In the genomic region with DNA sequence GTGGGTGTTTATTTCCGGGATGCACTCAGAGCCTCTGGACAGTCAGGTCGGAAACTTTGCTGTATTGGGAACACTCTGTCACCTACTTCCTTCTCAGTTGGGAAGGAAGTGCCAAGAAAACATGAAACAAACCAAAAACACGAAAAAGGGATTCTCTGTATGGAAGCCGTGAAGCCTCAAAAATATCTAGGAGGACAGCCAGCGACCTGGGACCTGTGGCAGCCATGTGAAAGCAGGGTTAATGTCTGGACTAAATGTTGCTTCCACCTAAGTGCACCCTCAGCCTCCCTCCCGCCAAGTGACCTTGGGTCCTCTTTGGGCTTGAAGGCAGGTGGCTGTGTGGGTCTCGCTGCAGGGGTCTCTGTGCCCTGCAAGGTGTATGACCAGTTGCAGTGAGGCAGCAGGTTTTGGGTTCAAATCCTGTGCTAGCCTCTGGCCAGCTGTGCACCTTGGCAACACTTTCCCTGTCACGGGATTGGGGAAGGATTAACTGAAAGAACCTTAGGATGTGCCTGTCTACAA, we compare ENCODE assay signal across 8 cellular contexts. TPM values are rescaled to one million over a fixed set of nuclear protein-coding genes. Genes with fewer than 3 reads are reported as not detected.
A peak's percentile ranks its signal among the peaks of the same experiment; 100 is the strongest.
DNase-seq lines count a peak whose midpoint lies in the region; ATAC-seq, FAIRE-seq and TF ChIP-seq lines count a peak whose summit lies in the region.

No MANE protein-coding gene starts in this region.

- no peak for FAIRE-seq in kidney (lab: Jason Lieb, UNC)

- H3K4me3 ChIP-seq in kidney (ENCODE audit: low read length in 2 of 2): peak overlapping the region; percentile 79 to 96

- H3K27ac ChIP-seq in adipose tissue (ENCODE audit: low read depth, low read length) (peak overlapping the region; percentile 42), kidney (ENCODE audit: low read depth in 2 of 2, low read length in 2 of 2) (peak overlapping the region; percentile 91 to 95)

- H3K36me3 Mint-ChIP-seq in activated T-cell treated with anti-CD3 and anti-CD28 coated beads, Interleukin-2, amount 50 U/mL, for 4 hours (ENCODE audit: insufficient read depth): no peaks in the 10 kb centered on the region

- peaks cover 23% of the 10 kb centered on the region for H3K4me1 Mint-ChIP-seq in activated T-cell treated with anti-CD3 and anti-CD28 coated beads, Interleukin-2, amount 50 U/mL, for 4 hours (ENCODE audit: low read depth)

- 15 to 23% (median 19%) methylated on average over 8 of the region's 8 CpGs for WGBS in adipose tissue, 3 donors

- DNase-seq in activated T-cell treated with anti-CD3 and anti-CD28 coated beads, Interleukin-2, amount 50 U/mL, for 4 hours: no peak
- DNase-seq in activated T-cell treated with anti-CD3 and anti-CD28 coated beads, Interleukin-2, amount 50 U/mL, for 48 hours: no peak
- DNase-seq in kidney: no peak
- DNase-seq in superior temporal gyrus (ENCODE audit: extremely low spot score): peak; percentile 26
- no peak for DNase-seq in NCI-H187 treated with DMSO at 0.1 percent for 48 hours (lab: John Stamatoyannopoulos, UW)

- peak overlapping the region; percentile 94 to 96 for H3K9ac ChIP-seq in kidney (ENCODE audit: low read length in 2 of 2)

- no peaks in the 10 kb centered on the region for H3K36me3 ChIP-seq in kidney (ENCODE audit: control insufficient read depth in 1 of 2, insufficient read depth in 2 of 2, low read length in 2 of 2)

- no peaks in the 10 kb centered on the region for H3K9me3 ChIP-seq in kidney (ENCODE audit: control insufficient read depth in 1 of 2, low read length in 2 of 2)

- no peak for ATAC-seq in activated T-cell treated with anti-CD3 and anti-CD28 coated beads, Interleukin-2, amount 50 U/mL, for 4 hours
- ATAC-seq in HG03097 (IDR thresholded peaks at IDR 0.05; ENCODE audit: low FRiP score, unreplicated experiment) (no peak), GM18867 (IDR thresholded peaks at IDR 0.05; ENCODE audit: unreplicated experiment) (no peak)

- peaks cover 0 to 8% of the 10 kb centered on the region in 2 donors for H3K4me1 ChIP-seq in kidney (ENCODE audit: control insufficient read depth in 1 of 2, insufficient read depth in 1 of 2, low read depth in 1 of 2, low read length in 2 of 2)

- intact Hi-C loops in kidney (cut with DNase I): no loop called here

- no peaks in the 10 kb centered on the region for H3K27me3 Mint-ChIP-seq in activated T-cell treated with anti-CD3 and anti-CD28 coated beads, Interleukin-2, amount 50 U/mL, for 4 hours (ENCODE audit: low read depth)

- TF ChIP-seq CTCF in kidney (IDR thresholded peaks at IDR 0.05; ENCODE audit: borderline replicate concordance, extremely low read depth, insufficient read depth): no peak

- peak overlapping the region; percentile 88 for H3K4me3 Mint-ChIP-seq in activated T-cell treated with anti-CD3 and anti-CD28 coated beads, Interleukin-2, amount 50 U/mL, for 4 hours

- H3K9me3 Mint-ChIP-seq in activated T-cell treated with anti-CD3 and anti-CD28 coated beads, Interleukin-2, amount 50 U/mL, for 4 hours: no peaks in the 10 kb centered on the region

RNA-seq across cellular contexts. Expression of gene MAVS, which starts 0.8 kb away (rescaled TPM):
- total RNA-seq in activated T-cell treated with anti-CD3 and anti-CD28 coated beads, Interleukin-2, amount 50 U/mL, for 4 hours: 10 to 100 TPM; 25.5 to 26.2 (median 25.6) TPM
- 10 to 100 TPM; 12.6 to 27.0 (median 19.9) TPM for polyA plus RNA-seq in adipose tissue
- 46.8 TPM for total RNA-seq in kidney
- 10.0 TPM for polyA plus RNA-seq in kidney (ENCODE audit: insufficient read depth, low read depth, low replicate concordance)

RNA-seq across cellular contexts. Expression of gene AP5S1, which starts 27.1 kb away (rescaled TPM):
- total RNA-seq in activated T-cell treated with anti-CD3 and anti-CD28 coated beads, Interleukin-2, amount 50 U/mL, for 4 hours: 10 to 100 TPM; 14.2 to 17.3 (median 14.7) TPM
- 1 to 10 TPM; 5.1 to 9.7 (median 8.9) TPM for polyA plus RNA-seq in adipose tissue
- total RNA-seq in kidney: 19.5 TPM
- polyA plus RNA-seq in kidney (ENCODE audit: insufficient read depth, low read depth, low replicate concordance): 16.0 TPM

RNA-seq across cellular contexts. Expression of gene PANK2, which starts 41.7 kb away (rescaled TPM):
- total RNA-seq in activated T-cell treated with anti-CD3 and anti-CD28 coated beads, Interleukin-2, amount 50 U/mL, for 4 hours: 10 to 100 TPM; 32.9 to 37.3 (median 34.1) TPM
- polyA plus RNA-seq in adipose tissue: 10 to 100 TPM; 11.8 to 28.5 (median 22.9) TPM
- total RNA-seq in kidney: 44.9 TPM
- polyA plus RNA-seq in kidney (ENCODE audit: insufficient read depth, low read depth, low replicate concordance): 26.8 TPM

RNA-seq across cellular contexts. Expression of gene CDC25B, which starts 51.4 kb away (rescaled TPM):
- total RNA-seq in activated T-cell treated with anti-CD3 and anti-CD28 coated beads, Interleukin-2, amount 50 U/mL, for 4 hours: 10 to 100 TPM; 32.8 to 40.8 (median 34.7) TPM
- 10 to 100 TPM in 2 of 3 donors, 1 to 10 TPM in 1; 6.6 to 33.5 (median 12.9) TPM for polyA plus RNA-seq in adipose tissue
- 40.3 TPM for total RNA-seq in kidney
- polyA plus RNA-seq in kidney (ENCODE audit: insufficient read depth, low read depth, low replicate concordance): 24.1 TPM
